Comparison of ENCODE assay signal across 14 cellular contexts in genomic region chr1:115643636-115644035, GRCh38. TPM values are rescaled to one million over a fixed set of nuclear protein-coding genes. Genes with fewer than 3 reads are reported as not detected.
DNase-seq lines count a peak whose midpoint lies in the region; ATAC-seq, FAIRE-seq and TF ChIP-seq lines count a peak whose summit lies in the region.
"Had no signal": no experiment of that assay in that cellular context is flagged by ENCODE, and none has a peak within 500 bp of the region (broad histone marks: within the 10 kb centered on the region; RNA-seq: fewer than 3 reads in every experiment).

No MANE protein-coding gene starts in this region.

- no peaks in the 10 kb centered on the region for H3K9me2 ChIP-seq in SK-N-SH

- H3K36me3 ChIP-seq in SK-N-SH (replicated peaks in 1 of 2; ENCODE audit: control insufficient read depth in 1 of 2, insufficient read depth in 2 of 2, low read length in 1 of 2): no peaks in the 10 kb centered on the region
- H3K36me3 ChIP-seq in K562 (ENCODE audit: control insufficient read depth, insufficient read depth, low read length): peaks cover 7% of the 10 kb centered on the region; the same call in 2 of the 3 replicates
- no peaks in the 10 kb centered on the region for H3K36me3 ChIP-seq in prostate gland

- no peaks in the 10 kb centered on the region for H3F3A ChIP-seq in SK-N-SH (replicated peaks; ENCODE audit: insufficient read depth)

- H3K4me2 ChIP-seq in SK-N-SH: peak overlapping the region; percentile 76; the same call in 1 of the 2 replicates
- H3K4me2 ChIP-seq in K562 (ENCODE audit: insufficient read depth, low read length): peak overlapping the region; percentile 95; the same call in 1 of the 2 replicates

- POLR2A ChIA-PET in SK-N-SH (lab: Yijun Ruan, JAX): no interaction called here
- POLR2A ChIA-PET in K562 (lab: Yijun Ruan, JAX): interaction anchor here (0.5 to 1.4 kb wide), 4 partner anchors 7 to 1547 kb away, joined by 3 to 4 read pairs (median 3); no protein-coding TSS in a partner anchor

- WGBS in SK-N-SH (ENCODE audit: low lambda C conversion rate): 95% methylated on average over 1 of the region's 1 CpG
- WGBS in K562 (ENCODE audit: insufficient coverage, low coverage, missing lambda C conversion rate): 47% methylated on average over 1 of the region's 1 CpG
- WGBS in prostate gland: 91% methylated on average over 1 of the region's 1 CpG

- H3K27me3 Mint-ChIP-seq in nephron progenitor cell (ENCODE audit: low read depth, poor library complexity): peaks cover 8% of the 10 kb centered on the region

- ATAC-seq in SK-N-SH treated with all-trans-retinoic acid at 6 μM for 48 hours (no peak), K562 (no peak)
- ATAC-seq: body of pancreas had no signal

- H3K79me2 ChIP-seq in SK-N-SH (ENCODE audit: insufficient read depth) (peaks cover 64% of the 10 kb centered on the region), K562 (ENCODE audit: control insufficient read depth, insufficient read depth, low read length) (peaks cover 68% of the 10 kb centered on the region)

- H3K4me3 ChIP-seq in SK-N-SH (ENCODE audit: low read depth in 2 of 2, low read length in 1 of 2): no peak overlapping the region
- H3K4me3 ChIP-seq in HFF-Myc (replicated peaks; ENCODE audit: low read depth, low read length): peak overlapping the region; percentile 80; the same call in 1 of the 2 replicates
- H3K4me3 ChIP-seq in K562: no peak overlapping the region
- H3K4me3 ChIP-seq in prostate gland: no peak overlapping the region

- TF ChIP-seq EP300 in SK-N-SH (IDR thresholded peaks at IDR 0.05; ENCODE audit: borderline replicate concordance in 1 of 2, low read depth in 1 of 2, low read length in 1 of 2) (no peak), K562 (IDR thresholded peaks at IDR 0.05; ENCODE audit: low read length) (no peak)

- H3K27ac ChIP-seq in SK-N-SH (ENCODE audit: low read depth in 2 of 2, low read length in 1 of 2) (no peak overlapping the region), K562 (ENCODE audit: extremely low read depth, low read depth, low read length) (no peak overlapping the region; the same call in 2 of the 3 replicates), prostate gland (no peak overlapping the region)
- H3K27ac ChIP-seq: HL-60 had no signal

- TF ChIP-seq CTCF in SK-N-SH (IDR thresholded peaks at IDR 0.05) (no peak), HFF-Myc (IDR thresholded peaks at IDR 0.05; ENCODE audit: low read depth, low read length, missing control alignments) (no peak), K562 (IDR thresholded peaks at IDR 0.05 in 2 of 3, conservative IDR thresholded peaks at IDR 0.05 in 1 of 3; ENCODE audit: insufficient read depth in 2 of 3, low read depth in 1 of 3, low read length in 3 of 3) (no peak), nephron progenitor cell (IDR thresholded peaks at IDR 0.05) (no peak), prostate gland (IDR thresholded peaks at IDR 0.05) (no peak)

- no peak for DNase-seq in SK-N-SH
- no peak for DNase-seq in HFF-Myc (ENCODE audit: extremely low read depth, low read depth)
- peak in 2 of 4 experiments; percentile 37 to 41 for DNase-seq in K562 (ENCODE audit: extremely low read depth in 1 of 4, low spot score in 3 of 4)
- DNase-seq in nephron progenitor cell: no peak
- DNase-seq in HuH-7.5 (ENCODE audit: low spot score): no peak
- DNase-seq in DMS153 (lab: John Stamatoyannopoulos, UW): no peak
- DNase-seq in prostate gland (ENCODE audit: low spot score): no peak
- DNase-seq: body of pancreas; DMS79 treated with DMSO at 0.1 percent for 48 hours; NCI-H1417 treated with DMSO at 0.1 percent for 48 hours; stimulated activated naive B cell treated with anti-CD40 and anti-IgM and Interleukin-4, amounts not matched to agents 10 μg/mL and 1 μg/mL and 100 μg/mL, for 72 hours had no signal

- no peak overlapping the region for H2AFZ ChIP-seq in SK-N-SH (ENCODE audit: low read depth)
- H2AFZ ChIP-seq in K562 (ENCODE audit: low read depth, low read length): no peak overlapping the region

- intact Hi-C loops in K562 (cut with micrococcal nuclease): loop anchor here (5.0 kb wide), 1 partner anchor 34 kb away; no protein-coding TSS in a partner anchor
- intact Hi-C loops in prostate gland (cut with DNase I): loop anchor here (10.0 kb wide), 1 partner anchor 131 kb away; no protein-coding TSS in a partner anchor

- TF ChIP-seq RAD21 in SK-N-SH (IDR thresholded peaks at IDR 0.05; ENCODE audit: low read length): no peak
- no peak for TF ChIP-seq RAD21 in K562 (CRISPR knock-in tag; conservative IDR thresholded peaks at IDR 0.05 in 1 of 2, IDR thresholded peaks at IDR 0.05 in 1 of 2)

- peak overlapping the region; percentile 89 for H3K4me3 Mint-ChIP-seq in nephron progenitor cell

- in situ Hi-C loops in K562 (cut with MboI): no loop called here

- BruUV-seq in K562 (replicated peaks; lab: Mats Ljungman, UMichigan): no TSS peak

- CTCF ChIA-PET in SK-N-SH (lab: Yijun Ruan, JAX) (interaction anchor here (1.4 to 1.7 kb wide), 3 partner anchors 74 to 505 kb away, joined by 4 to 8 read pairs (median 5); no protein-coding TSS in a partner anchor), K562 (lab: Yijun Ruan, JAX; ENCODE audit: low intra/inter-chr PET ratio) (no interaction called here)

- no peak overlapping the region for H3K27ac Mint-ChIP-seq in nephron progenitor cell

- H3K9me3 ChIP-seq in SK-N-SH: no peaks in the 10 kb centered on the region
- H3K9me3 ChIP-seq in K562 (replicated peaks; ENCODE audit: control insufficient read depth, insufficient read depth, low read depth, low read length): no peaks in the 10 kb centered on the region; the same call in 1 of the 2 replicates
- no peaks in the 10 kb centered on the region for H3K9me3 ChIP-seq in prostate gland
- H3K9me3 ChIP-seq: body of pancreas had no signal

- H4K20me1 ChIP-seq in SK-N-SH (ENCODE audit: insufficient read depth) (peaks cover 15% of the 10 kb centered on the region), K562 (replicated peaks; ENCODE audit: control insufficient read depth, insufficient read depth, low read length) (no peaks in the 10 kb centered on the region; the same call in 1 of the 2 replicates)

- H3K9ac ChIP-seq in SK-N-SH (no peak overlapping the region; the same call in 1 of the 2 replicates), K562 (ENCODE audit: insufficient read depth in 1 of 2, low read depth in 2 of 2, low read length in 2 of 2) (peak overlapping the region in 1 of 2 experiments; percentile 70; a peak in 1 of 4 replicates)

- H3K27me3 ChIP-seq in SK-N-SH (ENCODE audit: insufficient read depth) (no peaks in the 10 kb centered on the region), K562 (ENCODE audit: control insufficient read depth in 2 of 2, insufficient read depth in 2 of 2, low read length in 2 of 2) (no peaks in the 10 kb centered on the region), prostate gland (replicated peaks; ENCODE audit: insufficient read depth) (no peaks in the 10 kb centered on the region)
- H3K27me3 ChIP-seq: body of pancreas had no signal

- peaks cover 3% of the 10 kb centered on the region for H3K9me1 ChIP-seq in K562 (ENCODE audit: control insufficient read depth, insufficient read depth, low read length)

- no peak for FAIRE-seq in K562 (lab: Jason Lieb, UNC)
- FAIRE-seq: GM18507 had no signal

- H3K4me1 ChIP-seq in SK-N-SH (ENCODE audit: control insufficient read depth in 1 of 2, insufficient read depth in 2 of 2, low read depth in 1 of 2, low read length in 1 of 2): peaks cover 7 to 12% of the 10 kb centered on the region in 2 experiments; a peak in 3 of 4 replicates
- H3K4me1 ChIP-seq in K562 (replicated peaks in 1 of 2; ENCODE audit: control insufficient read depth in 2 of 2, insufficient read depth in 2 of 2, low read length in 2 of 2): peaks cover 26 to 50% of the 10 kb centered on the region in 2 experiments
- H3K4me1 ChIP-seq in prostate gland (replicated peaks): no peaks in the 10 kb centered on the region

- TF ChIP-seq POLR2A in K562 (conservative IDR thresholded peaks at IDR 0.05) (no peak), prostate gland (IDR thresholded peaks at IDR 0.05) (no peak)

- H3K36me3 Mint-ChIP-seq in nephron progenitor cell (ENCODE audit: low read depth): peaks cover 16% of the 10 kb centered on the region

- H3K9me3 Mint-ChIP-seq in nephron progenitor cell: peaks cover 30% of the 10 kb centered on the region

- peaks cover 38% of the 10 kb centered on the region for H3K4me1 Mint-ChIP-seq in nephron progenitor cell

TF ChIP-seq in SK-N-SH, 30 proteins besides CTCF, POLR2A, EP300 and RAD21 (continues in another document):
- TF ChIP-seq TCF12 (IDR thresholded peaks at IDR 0.05) (no peak), TEAD4 (IDR thresholded peaks at IDR 0.05; ENCODE audit: borderline replicate concordance, insufficient read depth) (no peak)

TF ChIP-seq in SK-N-SH treated with all-trans-retinoic acid at 6 μM for 48 hours, 23 proteins besides CTCF, POLR2A, EP300 and RAD21 (continues in another document):
- TF ChIP-seq ZNF70 (CRISPR knock-in tag; IDR thresholded peaks at IDR 0.05) (no peak), ZNF565 (CRISPR knock-in tag; conservative IDR thresholded peaks at IDR 0.05; ENCODE audit: low read depth) (no peak), SNAI2 (CRISPR knock-in tag; IDR thresholded peaks at IDR 0.05) (no peak)

TF ChIP-seq in K562, 482 proteins besides CTCF, POLR2A, EP300 and RAD21 (continues in another document):
- TF ChIP-seq TAF9B (IDR thresholded peaks at IDR 0.05; ENCODE audit: partially characterized antibody) (no peak), ZNF175 (CRISPR knock-in tag; IDR thresholded peaks at IDR 0.05; ENCODE audit: low read depth) (no peak), RUNX1 (IDR thresholded peaks at IDR 0.05; ENCODE audit: low read depth) (no peak)

RNA-seq across cellular contexts. Expression of gene VANGL1, which starts 1.9 kb away (rescaled TPM):
- polyA plus RNA-seq in SK-N-SH (2012; rRNA removed): 5.4 TPM in 2 replicates
- polyA plus RNA-seq in SK-N-SH (2012; cell fraction: cytosol; rRNA removed): 5.6 and 6.6 TPM in 2 replicates
- polyA plus RNA-seq in SK-N-SH (2012; cell fraction: nucleus; rRNA removed): 2.3 and 4.9 TPM in 2 replicates
- total RNA-seq in K562 (2011; cell fraction: chromatin; rRNA removed; ENCODE audit: low replicate concordance): 20.7 and 22.7 TPM in 2 replicates
- total RNA-seq in K562 (2011; cell fraction: nucleolus; rRNA removed): 13.6 and 15.0 TPM in 2 replicates
- 17.8 and 20.5 TPM in 2 replicates for total RNA-seq in K562 (2011; cell fraction: nucleoplasm; rRNA removed)
- total RNA-seq in K562 (2014; rRNA removed): 5.9 and 9.2 TPM in 2 replicates
- total RNA-seq in K562 (2014; rRNA removed; fragmentation: Illumina TruSeq; extraction: Trizol): 9.3 and 10.4 TPM in 2 replicates
- 9.4 and 10.3 TPM in 2 replicates for total RNA-seq in K562 (2015; rRNA removed; fragmentation: Illumina TruSeq; extraction: Trizol)
- total RNA-seq in K562 (2021): 12.7 and 12.9 TPM in 2 replicates
- polyA plus RNA-seq in K562 (2011; rRNA removed): 8.6 and 9.6 TPM in 2 replicates
- polyA plus RNA-seq in K562 (2011; cell fraction: cytosol; rRNA removed): 10.2 and 10.6 TPM in 2 replicates
- polyA plus RNA-seq in K562 (2011; cell fraction: nucleus; rRNA removed): 8.4 and 10.9 TPM in 2 replicates
- polyA plus RNA-seq in K562 (2012): 8.2 and 9.1 TPM in 2 replicates
- 11.1 and 12.8 TPM in 2 replicates for polyA plus RNA-seq in K562 (2014; fragmentation: Illumina TruSeq; extraction: Trizol)
- 1 to 10 TPM in 1 of 2 experiments, under 1 TPM in 1; 0.90 to 1.2 TPM for polyA plus RNA-seq in K562 (2014; fragmentation: Nextera tagmentation; extraction: Ambion mirVana)
- 6.0 and 10.2 TPM in 2 replicates for polyA plus RNA-seq in K562 (2014; rRNA removed)
- 10.1 and 10.6 TPM in 2 replicates for polyA minus RNA-seq in K562 (2011; rRNA and poly(A)+ RNA removed)
- 4.4 and 7.1 TPM in 2 replicates for polyA minus RNA-seq in K562 (2011; cell fraction: cytosol; rRNA and poly(A)+ RNA removed)
- 4.0 and 9.1 TPM in 2 replicates for polyA minus RNA-seq in K562 (2011; cell fraction: nucleus; rRNA and poly(A)+ RNA removed)
- total RNA-seq in prostate gland: 10 to 100 TPM; 12.3 to 16.2 TPM
